24 cellular contexts compared by ENCODE assay signal in genomic region chr4:82677327-82677726, GRCh38.
DNase-seq lines count a peak whose midpoint lies in the region; ATAC-seq and TF ChIP-seq lines count a peak whose summit lies in the region.
"Had no signal": no experiment of that assay in that cellular context is flagged by ENCODE, and none has a peak within 500 bp of the region (broad histone marks: within the 10 kb centered on the region; RNA-seq: fewer than 3 reads in every experiment).

No MANE protein-coding gene starts in this region.

- H3K9me3 Mint-ChIP-seq in activated naive CD4-positive, alpha-beta T cell treated with anti-CD3 and anti-CD28 coated beads for 36 hours = no peaks in the 10 kb centered on the region
- H3K9me3 Mint-ChIP-seq: activated T-cell treated with anti-CD3 and anti-CD28 coated beads, Interleukin-2, amount 50 U/mL, for 24 hours; stimulated activated naive CD8-positive, alpha-beta T cell treated with anti-CD3 and anti-CD28 coated beads, Interleukin-15, Interleukin-2, amounts not matched to agents 100 ng/mL and 50 ng/mL, for 24 hours had no signal

- TF ChIP-seq CTCF in breast epithelium (IDR thresholded peaks at IDR 0.05) = no peak
- no peak for TF ChIP-seq CTCF in mammary epithelial cell (conservative IDR thresholded peaks at IDR 0.05 in 1 of 2, IDR thresholded peaks at IDR 0.05 in 1 of 2; ENCODE audit: extremely low read depth in 1 of 2, insufficient read depth in 1 of 2, low read depth in 1 of 2, low read length in 2 of 2)
- no peak for TF ChIP-seq CTCF in esophagus squamous epithelium (IDR thresholded peaks at IDR 0.05)

- H3K4me3 ChIP-seq in breast epithelium (no peak overlapping the region), mammary epithelial cell (replicated peaks in 1 of 3; ENCODE audit: insufficient read depth in 1 of 3, low read depth in 2 of 3, low read length in 3 of 3) (no peak overlapping the region), esophagus squamous epithelium (no peak overlapping the region)
- H3K4me3 ChIP-seq: BLaER1 had no signal

- H3K27ac ChIP-seq in breast epithelium (peak overlapping the region; percentile 34 to 41), mammary epithelial cell (ENCODE audit: insufficient read depth, low read depth, low read length) (no peak overlapping the region), esophagus squamous epithelium (peak overlapping the region in 3 of 4 donors; percentile 34 to 47 (median 45))
- H3K27ac ChIP-seq: BLaER1 had no signal

- in situ Hi-C loops in mammary epithelial cell (cut with MboI; ENCODE audit: low sequenced_read_pairs in 2 of 2) = no loop called here

- no peaks in the 10 kb centered on the region for H3K79me2 ChIP-seq in mammary epithelial cell (ENCODE audit: insufficient read depth, low read length)

- BruUV-seq in mammary epithelial cell (replicated peaks; lab: Mats Ljungman, UMichigan) = no TSS peak

- H3K9ac ChIP-seq in mammary epithelial cell (ENCODE audit: insufficient read depth, low read length) = no peak overlapping the region
- H3K9ac ChIP-seq: BLaER1 had no signal

- peaks cover 0 to 5% of the 10 kb centered on the region in 2 donors for H3K4me1 ChIP-seq in breast epithelium
- no peaks in the 10 kb centered on the region for H3K4me1 ChIP-seq in mammary epithelial cell (ENCODE audit: insufficient read depth, low read length)
- H3K4me1 ChIP-seq in esophagus squamous epithelium = peaks cover 3 to 23% (median 4%) of the 10 kb centered on the region in 3 donors

- no peaks in the 10 kb centered on the region for H4K20me1 ChIP-seq in mammary epithelial cell (ENCODE audit: insufficient read depth, low read length)
- H4K20me1 ChIP-seq: BLaER1 had no signal

- whole genome bisulfite sequencing in mammary epithelial cell (ENCODE audit: low coverage, missing lambda C conversion rate) = 70% methylated on average over 5 of the region's 5 CpGs
- WGBS in esophagus squamous epithelium, 2 donors = 42 to 58% methylated on average over 5 of the region's 5 CpGs

- H3K36me3 ChIP-seq in breast epithelium = no peaks in the 10 kb centered on the region
- H3K36me3 ChIP-seq in mammary epithelial cell (ENCODE audit: insufficient read depth, low read length) = peaks cover 3% of the 10 kb centered on the region
- H3K36me3 ChIP-seq in esophagus squamous epithelium = peaks cover 0 to 3% (median 0%) of the 10 kb centered on the region in 3 donors

- H3K4me3 Mint-ChIP-seq in activated naive CD4-positive, alpha-beta T cell treated with anti-CD3 and anti-CD28 coated beads for 36 hours = no peak overlapping the region
- H3K4me3 Mint-ChIP-seq: activated T-cell treated with anti-CD3 and anti-CD28 coated beads, Interleukin-2, amount 50 U/mL, for 24 hours; nephron; stimulated activated naive CD8-positive, alpha-beta T cell treated with anti-CD3 and anti-CD28 coated beads, Interleukin-15, Interleukin-2, amounts not matched to agents 100 ng/mL and 50 ng/mL, for 24 hours had no signal

- H3K36me3 Mint-ChIP-seq in activated naive CD4-positive, alpha-beta T cell treated with anti-CD3 and anti-CD28 coated beads for 36 hours (ENCODE audit: low read depth) = no peaks in the 10 kb centered on the region

- H2AFZ ChIP-seq in mammary epithelial cell (ENCODE audit: low read depth, low read length) = no peak overlapping the region

- DNase-seq in breast epithelium (ENCODE audit: low spot score in 2 of 2) (peak; percentile 24 to 62), mammary epithelial cell (no peak), esophagus squamous epithelium (lab: John Stamatoyannopoulos, UW) (no peak), renal cortical epithelial cell (ENCODE audit: low read depth) (peak; percentile 2), NCI-H2029 (lab: John Stamatoyannopoulos, UW) (no peak)
- DNase-seq in activated CD4-positive, alpha-beta T cell treated with anti-CD3 and anti-CD28 coated beads, Interleukin-2, amount 50 U/mL, for 48 hours = no peak
- DNase-seq in activated naive CD4-positive, alpha-beta T cell treated with anti-CD3 and anti-CD28 coated beads for 36 hours = no peak
- DNase-seq: activated CD4-positive, CD25-positive, alpha-beta regulatory T cell; activated naive CD4-positive, alpha-beta T cell treated with Interleukin-2 at 50 U/mL for 16 hours; activated T-cell treated with anti-CD3 and anti-CD28 coated beads, Interleukin-2, amount 50 U/mL, for 24 hours; amygdala; central memory CD4-positive, alpha-beta T cell; erythroblast; GDM1; left cardiac atrium; mesendoderm; NCI-H1417 treated with DMSO at 0.1 percent for 48 hours; posterior cingulate gyrus had no signal

- no peak overlapping the region for H3K4me2 ChIP-seq in mammary epithelial cell (ENCODE audit: insufficient read depth, low read depth, low read length)
- H3K4me2 ChIP-seq: BLaER1 had no signal

- H3K4me1 Mint-ChIP-seq in activated naive CD4-positive, alpha-beta T cell treated with anti-CD3 and anti-CD28 coated beads for 36 hours (ENCODE audit: low read depth) = no peaks in the 10 kb centered on the region
- H3K4me1 Mint-ChIP-seq: nephron had no signal

- CTCF ChIA-PET in mammary epithelial cell (lab: Charles Lee; ENCODE audit: low non-redundant PET) = no interaction called here
- CTCF ChIA-PET in activated naive CD4-positive, alpha-beta T cell treated with anti-CD3 and anti-CD28 coated beads for 36 hours (lab: Charles Lee) = no interaction called here

- TF ChIP-seq POLR2A in breast epithelium (IDR thresholded peaks at IDR 0.05) = no peak
- TF ChIP-seq POLR2A in esophagus squamous epithelium (IDR thresholded peaks at IDR 0.05) = no peak

- dilution Hi-C loops in mammary epithelial cell (cut with HindIII; ENCODE audit: low sequenced_read_pairs) = no loop called here

- H3K27me3 ChIP-seq in breast epithelium (no peaks in the 10 kb centered on the region), mammary epithelial cell (ENCODE audit: insufficient read depth, low read length) (no peaks in the 10 kb centered on the region), esophagus squamous epithelium (no peaks in the 10 kb centered on the region)
- H3K27me3 ChIP-seq: BLaER1 had no signal

- no peak for ATAC-seq in HG02938 (IDR thresholded peaks at IDR 0.05; ENCODE audit: unreplicated experiment)
- ATAC-seq: HepG2, left cardiac atrium, SK-N-SH treated with all-trans-retinoic acid at 6 μM for 48 hours had no signal

- intact Hi-C loops in breast epithelium (cut with DNase I; ENCODE audit: low total_unique reads) (no loop called here), mammary epithelial cell (cut with micrococcal nuclease) (no loop called here), esophagus squamous epithelium (cut with DNase I) (no loop called here)
- intact Hi-C loops in activated naive CD4-positive, alpha-beta T cell treated with anti-CD3 and anti-CD28 coated beads for 36 hours (cut with micrococcal nuclease) = no loop called here

- H3K9me3 ChIP-seq in breast epithelium (no peaks in the 10 kb centered on the region), mammary epithelial cell (replicated peaks; ENCODE audit: insufficient read depth, low read length) (no peaks in the 10 kb centered on the region), esophagus squamous epithelium (no peaks in the 10 kb centered on the region)
- H3K9me3 ChIP-seq: BLaER1 had no signal

- H3K27me3 Mint-ChIP-seq in activated naive CD4-positive, alpha-beta T cell treated with anti-CD3 and anti-CD28 coated beads for 36 hours (ENCODE audit: low read depth) = peaks cover 6% of the 10 kb centered on the region

- H3K27ac Mint-ChIP-seq in activated naive CD4-positive, alpha-beta T cell treated with anti-CD3 and anti-CD28 coated beads for 36 hours = no peak overlapping the region
- H3K27ac Mint-ChIP-seq: activated T-cell treated with anti-CD3 and anti-CD28 coated beads, Interleukin-2, amount 50 U/mL, for 24 hours; stimulated activated naive CD8-positive, alpha-beta T cell treated with anti-CD3 and anti-CD28 coated beads, Interleukin-15, Interleukin-2, amounts not matched to agents 100 ng/mL and 50 ng/mL, for 24 hours had no signal

Comparison
In these comparisons a context has a peak if more than half of its experiments do, and no peak if none do; other contexts are left out.
1. DNase-seq: peak in breast epithelium (2 of 2) and renal cortical epithelial cell (single experiment); none in mammary epithelial cell (single experiment), esophagus squamous epithelium (single experiment), activated CD4-positive, alpha-beta T cell treated with anti-CD3 and anti-CD28 coated beads, Interleukin-2, amount 50 U/mL, for 48 hours (0 of 2), NCI-H2029 (single experiment) and activated naive CD4-positive, alpha-beta T cell treated with anti-CD3 and anti-CD28 coated beads for 36 hours (single experiment).